24 cellular contexts compared by ENCODE assay signal in genomic region chr6:96716221-96716620, GRCh38.
DNase-seq lines count a peak whose midpoint lies in the region; ATAC-seq and TF ChIP-seq lines count a peak whose summit lies in the region.
"Had no signal": no experiment of that assay in that cellular context is flagged by ENCODE, and none has a peak within 500 bp of the region (broad histone marks: within the 10 kb centered on the region; RNA-seq: fewer than 3 reads in every experiment).

No MANE protein-coding gene starts in this region.

- H3K79me2 ChIP-seq in Loucy (ENCODE audit: insufficient read depth, low read length) = no peaks in the 10 kb centered on the region

- TF ChIP-seq CTCF in GM12873 (IDR thresholded peaks at IDR 0.05; ENCODE audit: insufficient read depth, low read depth, low read length, missing control alignments) (peak; percentile 42), Loucy (conservative IDR thresholded peaks at IDR 0.05; ENCODE audit: low read length) (peak; percentile 46)

- peak; percentile 43 for DNase-seq in OCI-M1 (lab: John Stamatoyannopoulos, UW)
- DNase-seq in iPS-NIHi11 (ENCODE audit: low spot score) = peak; percentile 44
- no peak for DNase-seq in GF-D8 (lab: John Stamatoyannopoulos, UW)
- DNase-seq in NCI-H2081 treated with DMSO at 0.1 percent for 48 hours (lab: John Stamatoyannopoulos, UW) = no peak
- DNase-seq: activated naive CD4-positive, alpha-beta T cell treated with Interleukin-2 at 50 U/mL for 16 hours; activated T-cell treated with anti-CD3 and anti-CD28 coated beads, Interleukin-2, amount 50 U/mL, for 48 hours; CD8-positive, alpha-beta memory T cell; DND-41; HFFc6; Karpas-422; naive thymus-derived CD8-positive, alpha-beta T cell; NCI-H1092 treated with DMSO at 0.1 percent for 48 hours; NCI-H2029 treated with DMSO at 0.1 percent for 48 hours; ovary; stimulated activated CD4-positive, alpha-beta T cell treated with anti-CD3 and anti-CD28 coated beads, Interleukin-4, amount 100 ng/mL, for 4 hours; T-cell; tibial artery had no signal

- H4K20me1 ChIP-seq in Loucy (ENCODE audit: insufficient read depth, low read length, poor library complexity, severe bottlenecking) = no peaks in the 10 kb centered on the region

- H3K4me2 ChIP-seq in Loucy (ENCODE audit: low read depth, low read length, poor library complexity, severe bottlenecking) = no peak overlapping the region

- no peak overlapping the region for H3K9ac ChIP-seq in Loucy (ENCODE audit: low read depth, low read length, poor library complexity, severe bottlenecking)

- no peaks in the 10 kb centered on the region for H3K9me2 ChIP-seq in Loucy (replicated peaks; ENCODE audit: low read depth, low read length)

- no peaks in the 10 kb centered on the region for H3K27me3 ChIP-seq in Loucy (ENCODE audit: insufficient read depth, low read length, poor library complexity, severe bottlenecking)
- H3K27me3 ChIP-seq: breast epithelium, ovary, tibial artery had no signal

- H3K4me3 ChIP-seq in Loucy (ENCODE audit: low read length, poor library complexity, severe bottlenecking) = no peak overlapping the region
- H3K4me3 ChIP-seq: breast epithelium, coronary artery, ovary, tibial artery had no signal

- H3K36me3 ChIP-seq in Loucy (ENCODE audit: insufficient read depth, low read length) = no peaks in the 10 kb centered on the region
- H3K36me3 ChIP-seq: breast epithelium, ovary, tibial artery had no signal

- H3K9me3 ChIP-seq in Loucy (ENCODE audit: insufficient read depth, low read depth, low read length) = no peaks in the 10 kb centered on the region
- H3K9me3 ChIP-seq: breast epithelium, ovary, tibial artery had no signal

- no peak for ATAC-seq in HG02623 (IDR thresholded peaks at IDR 0.05; ENCODE audit: unreplicated experiment)
- ATAC-seq: left lobe of liver; naive thymus-derived CD8-positive, alpha-beta T cell; Right ventricle myocardium inferior; T-cell had no signal

- H3K4me1 ChIP-seq in Loucy (ENCODE audit: insufficient read depth, low read length, poor library complexity, severe bottlenecking) = no peaks in the 10 kb centered on the region
- H3K4me1 ChIP-seq: breast epithelium, tibial artery had no signal

- H2AFZ ChIP-seq in Loucy (ENCODE audit: low read length) = no peak overlapping the region

- no peaks in the 10 kb centered on the region for H3F3A ChIP-seq in Loucy (ENCODE audit: low read depth)

Comparison
In these comparisons a context has a peak if more than half of its experiments do, and no peak if none do; other contexts are left out.
1. DNase-seq: peak in OCI-M1 (single experiment) and iPS-NIHi11 (single experiment); none in GF-D8 (single experiment) and NCI-H2081 treated with DMSO at 0.1 percent for 48 hours (single experiment).